8 cellular contexts compared by ENCODE assay signal in the genomic region with DNA sequence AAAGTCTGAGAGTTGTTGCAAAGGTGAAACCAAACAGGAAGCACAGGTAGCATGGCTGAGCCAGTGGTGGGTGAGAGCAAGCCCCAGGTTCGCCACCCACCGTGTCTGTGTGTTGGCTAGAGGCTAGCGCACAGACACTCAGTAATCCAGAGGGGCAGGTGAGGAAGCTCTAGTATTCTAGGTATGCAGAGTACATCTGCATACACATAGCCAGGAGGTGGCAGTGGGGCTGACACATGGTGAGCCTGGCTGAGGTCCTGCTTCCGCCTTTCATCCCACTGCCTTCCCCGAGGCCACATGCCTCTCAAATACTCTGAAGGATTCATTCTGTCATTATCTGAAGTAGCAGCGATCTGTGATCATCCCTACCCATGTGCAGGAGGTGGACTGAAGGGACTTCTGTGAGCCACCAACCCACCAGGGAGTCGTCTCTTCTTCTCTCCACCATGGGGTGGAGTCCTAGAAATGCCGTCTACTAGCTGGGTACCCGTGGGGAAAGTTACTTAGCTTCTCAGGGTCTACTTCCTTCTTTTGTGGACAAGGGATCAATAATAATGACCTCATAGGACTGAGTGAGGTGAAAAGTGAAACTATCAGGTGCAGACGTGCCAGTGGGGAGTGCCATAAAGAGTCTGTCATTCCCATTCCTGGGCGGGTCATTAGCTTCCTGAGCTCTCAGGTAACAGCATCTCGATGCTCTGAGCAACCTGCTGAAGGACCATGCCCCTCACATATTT. TPM values are rescaled to one million over a fixed set of nuclear protein-coding genes. Genes with fewer than 3 reads are reported as not detected.
DNase-seq lines count a peak whose midpoint lies in the region; ATAC-seq and TF ChIP-seq lines count a peak whose summit lies in the region.

No MANE protein-coding gene starts in this region.

- no peaks in the 10 kb centered on the region for H3K79me2 ChIP-seq in hepatocyte

- no peak overlapping the region for H2AFZ ChIP-seq in hepatocyte

- H3K36me3 Mint-ChIP-seq in activated naive CD4-positive, alpha-beta T cell treated with anti-CD3 and anti-CD28 coated beads, Interleukin-2, amount 50 U/mL, for 72 hours = peaks cover 12 to 43% of the 10 kb centered on the region in 2 donors
- peaks cover 80% of the 10 kb centered on the region for H3K36me3 Mint-ChIP-seq in T-cell
- H3K36me3 Mint-ChIP-seq in type B pancreatic cell = peaks cover 18% of the 10 kb centered on the region

- CTCF ChIA-PET in T-cell (lab: Charles Lee) = interaction anchor here in 1 of 2 donors (1.1 to 2.2 kb wide), 3 partner anchors 28 to 77 kb away, joined by 4 to 16 read pairs (median 5); no protein-coding TSS in a partner anchor

- ATAC-seq in activated naive CD4-positive, alpha-beta T cell treated with anti-CD3 and anti-CD28 coated beads, Interleukin-2, amount 50 U/mL, for 72 hours = no peak
- ATAC-seq in HG03045 (IDR thresholded peaks at IDR 0.05; ENCODE audit: unreplicated experiment) = peak; percentile 79
- ATAC-seq in T-cell (replicated peaks in 1 of 4) = peak; percentile 22 to 43 (median 38)
- no peak for ATAC-seq in HG02938 (IDR thresholded peaks at IDR 0.05; ENCODE audit: unreplicated experiment)

- H4K20me1 ChIP-seq in hepatocyte (ENCODE audit: insufficient read depth, poor library complexity, severe bottlenecking) = no peaks in the 10 kb centered on the region

- H3K27me3 Mint-ChIP-seq in T-cell (no peaks in the 10 kb centered on the region), type B pancreatic cell (no peaks in the 10 kb centered on the region)

- H3K27ac Mint-ChIP-seq in activated naive CD4-positive, alpha-beta T cell treated with anti-CD3 and anti-CD28 coated beads, Interleukin-2, amount 50 U/mL, for 72 hours = peak overlapping the region; percentile 17 to 50
- H3K27ac Mint-ChIP-seq in T-cell (peak overlapping the region; percentile 86 to 91), type B pancreatic cell (peak overlapping the region; percentile 89)

- peaks cover 30 to 88% (median 34%) of the 10 kb centered on the region in 3 donors for H3K4me1 Mint-ChIP-seq in T-cell
- H3K4me1 Mint-ChIP-seq in type B pancreatic cell (ENCODE audit: unreplicated experiment) = peaks cover 9% of the 10 kb centered on the region

- H3K4me1 ChIP-seq in hepatocyte (ENCODE audit: insufficient read depth) = peaks cover 5% of the 10 kb centered on the region

- no peaks in the 10 kb centered on the region for H3K9me3 ChIP-seq in hepatocyte (ENCODE audit: low read depth)

- no peak for TF ChIP-seq CTCF in type B pancreatic cell (conservative IDR thresholded peaks at IDR 0.05)
- no peak for TF ChIP-seq CTCF in hepatocyte (IDR thresholded peaks at IDR 0.05; ENCODE audit: poor library complexity)

- H3K4me2 ChIP-seq in hepatocyte = no peak overlapping the region

- H3K27ac ChIP-seq in hepatocyte = no peak overlapping the region

- no peak for DNase-seq in activated naive CD4-positive, alpha-beta T cell treated with anti-CD3 and anti-CD28 coated beads, Interleukin-2, amount 50 U/mL, for 72 hours (ENCODE audit: low spot score in 2 of 2)
- DNase-seq in activated naive CD4-positive, alpha-beta T cell treated with anti-CD3 and anti-CD28 coated beads, Interleukin-2, amount 50 U/mL, for 16 hours = no peak
- no peak for DNase-seq in T-cell
- DNase-seq in type B pancreatic cell (ENCODE audit: extremely low spot score, unreplicated experiment) = no peak
- no peak for DNase-seq in NK-92 treated with Interleukin-12 subunit alpha and Interleukin-12 subunit beta, amount 100 ng/mL, for 24 hours (lab: John Stamatoyannopoulos, UW)
- no peak for DNase-seq in hepatocyte (ENCODE audit: low spot score)

- WGBS in hepatocyte (ENCODE audit: low lambda C conversion rate, missing lambda C conversion rate) = 76% methylated on average over 12 of the region's 12 CpGs

- H3K9me2 ChIP-seq in hepatocyte (replicated peaks; ENCODE audit: insufficient read depth) = no peaks in the 10 kb centered on the region

- H3K9me3 Mint-ChIP-seq in activated naive CD4-positive, alpha-beta T cell treated with anti-CD3 and anti-CD28 coated beads, Interleukin-2, amount 50 U/mL, for 72 hours = peaks cover 0 to 5% of the 10 kb centered on the region in 2 donors
- H3K9me3 Mint-ChIP-seq in T-cell = no peaks in the 10 kb centered on the region
- H3K9me3 Mint-ChIP-seq in type B pancreatic cell = no peaks in the 10 kb centered on the region

- POLR2A ChIA-PET in T-cell (lab: Charles Lee) = interaction anchor here (0.5 to 1.0 kb wide), 3 partner anchors 38 to 89 kb away, joined by 3 to 7 read pairs (median 6); no protein-coding TSS in a partner anchor

- H3K27me3 ChIP-seq in hepatocyte = no peaks in the 10 kb centered on the region

- H3K4me3 ChIP-seq in hepatocyte = no peak overlapping the region

- H3K4me3 Mint-ChIP-seq in T-cell (peak overlapping the region in 1 of 3 donors; percentile 5), type B pancreatic cell (peak overlapping the region; percentile 57)

- H3K36me3 ChIP-seq in hepatocyte (replicated peaks; ENCODE audit: insufficient read depth, low read depth) = no peaks in the 10 kb centered on the region

RNA-seq across cellular contexts. Expression of a gene that starts 36.0 kb away (rescaled TPM):
- total RNA-seq in activated naive CD4-positive, alpha-beta T cell treated with anti-CD3 and anti-CD28 coated beads, Interleukin-2, amount 50 U/mL, for 72 hours = 10 to 100 TPM; 21.9 to 45.2 TPM
- 100 to 1,000 TPM in 3 of 5 donors, 10 to 100 TPM in 2; 69.6 to 132 (median 116) TPM for total RNA-seq in T-cell
- total RNA-seq in type B pancreatic cell (ENCODE audit: low replicate concordance) = 1.2 TPM in 1 of 2 replicates, not detected in the other
- 6.0 and 8.4 TPM in 2 replicates for total RNA-seq in hepatocyte
- polyA plus RNA-seq in hepatocyte = 2.7 and 3.4 TPM in 2 replicates

RNA-seq across cellular contexts. Expression of a gene that starts 58.3 kb away (rescaled TPM):
- 1 to 10 TPM in 1 of 2 donors, under 1 TPM in 1; 0.86 to 1.8 TPM for total RNA-seq in activated naive CD4-positive, alpha-beta T cell treated with anti-CD3 and anti-CD28 coated beads, Interleukin-2, amount 50 U/mL, for 72 hours
- total RNA-seq in T-cell = 1 to 10 TPM in 3 of 5 donors, under 1 TPM in 2; 0.50 to 1.9 (median 1.1) TPM
- total RNA-seq in type B pancreatic cell (ENCODE audit: low replicate concordance) = 0.45 and 4.2 TPM in 2 replicates
- total RNA-seq in hepatocyte = 0.13 and 0.36 TPM in 2 replicates
- 0.62 and 1.4 TPM in 2 replicates for polyA plus RNA-seq in hepatocyte

Comparison
In these comparisons a context has a peak if more than half of its experiments do, and no peak if none do; other contexts are left out.
1. ATAC-seq: peak in HG03045 (single experiment) and T-cell (4 of 4); none in activated naive CD4-positive, alpha-beta T cell treated with anti-CD3 and anti-CD28 coated beads, Interleukin-2, amount 50 U/mL, for 72 hours (0 of 2) and HG02938 (single experiment).
2. H3K27ac Mint-ChIP-seq: peak in every context shown above with its lines; median percentile 89 in type B pancreatic cell; 88 in T-cell; 34 in activated naive CD4-positive, alpha-beta T cell treated with anti-CD3 and anti-CD28 coated beads, Interleukin-2, amount 50 U/mL, for 72 hours.